In genomic region chr7:139360210-139360947, GRCh38 we compare ENCODE assay signal across 8 cellular contexts. TPM values are rescaled to one million over a fixed set of nuclear protein-coding genes. Genes with fewer than 3 reads are reported as not detected.
DNase-seq lines count a peak whose midpoint lies in the region; ATAC-seq and TF ChIP-seq lines count a peak whose summit lies in the region.

No MANE protein-coding gene starts in this region.

- peaks cover 0 to 25% (median 12%) of the 10 kb centered on the region in 4 donors for H3K4me1 ChIP-seq in right lobe of liver

- peak; percentile 94 to 98 (median 97) for DNase-seq in CD4-positive, alpha-beta T cell
- peak; percentile 93 for DNase-seq in NCI-H774 (lab: John Stamatoyannopoulos, UW)
- peak; percentile 99 for DNase-seq in activated CD4-positive, alpha-beta memory T cell treated with anti-CD3 and anti-CD28 coated beads for 36 hours
- peak; percentile 82 to 97 for DNase-seq in dermis microvascular lymphatic vessel endothelial cell (ENCODE audit: low read depth in 2 of 2)
- peak; percentile 97 to 98 (median 98) for DNase-seq in right lobe of liver
- peak; percentile 98 for DNase-seq in stimulated activated CD4-positive, alpha-beta T cell treated with anti-CD3 and anti-CD28 coated beads, Interleukin-4, amount 100 ng/mL, for 1 hour

- H3K27me3 ChIP-seq in CD4-positive, alpha-beta T cell (ENCODE audit: control insufficient read depth, insufficient read depth, low read length), result no peaks in the 10 kb centered on the region
- no peaks in the 10 kb centered on the region for H3K27me3 ChIP-seq in right lobe of liver

- 1% methylated on average over 16 of the region's 47 CpGs for WGBS in right lobe of liver (ENCODE audit: insufficient coverage, low coverage, low lambda C conversion rate, missing lambda C conversion rate)

- peak overlapping the region; percentile 99 for H3K4me3 Mint-ChIP-seq in CD4-positive, alpha-beta T cell
- H3K4me3 Mint-ChIP-seq in activated CD4-positive, alpha-beta memory T cell treated with anti-CD3 and anti-CD28 coated beads for 36 hours, result peak overlapping the region; percentile 97

- POLR2A ChIA-PET in CD4-positive, alpha-beta T cell (lab: Charles Lee), result interaction anchor here (0.6 to 7.0 kb wide), 21 partner anchors 9 to 1654 kb away, joined by 3 to 166 read pairs (median 7); partner anchors contain the start of genes FMC1, KDM7A, MRPS33 and UBN2
- POLR2A ChIA-PET in activated CD4-positive, alpha-beta memory T cell treated with anti-CD3 and anti-CD28 coated beads for 36 hours (lab: Charles Lee), result interaction anchor here (0.8 to 3.5 kb wide), 11 partner anchors 9 to 1117 kb away, joined by 3 to 29 read pairs (median 5); partner anchors contain the start of gene FMC1

- peaks cover 60% of the 10 kb centered on the region for H3K4me1 Mint-ChIP-seq in CD4-positive, alpha-beta T cell (ENCODE audit: low read depth)
- H3K4me1 Mint-ChIP-seq in activated CD4-positive, alpha-beta memory T cell treated with anti-CD3 and anti-CD28 coated beads for 36 hours (ENCODE audit: low read depth), result peaks cover 47% of the 10 kb centered on the region

- no peaks in the 10 kb centered on the region for H3K27me3 Mint-ChIP-seq in CD4-positive, alpha-beta T cell
- no peaks in the 10 kb centered on the region for H3K27me3 Mint-ChIP-seq in activated CD4-positive, alpha-beta memory T cell treated with anti-CD3 and anti-CD28 coated beads for 36 hours

- peak; percentile 18 for TF ChIP-seq POLR2A in right lobe of liver (IDR thresholded peaks at IDR 0.05)

- peak overlapping the region; percentile 98 for H3K27ac ChIP-seq in CD4-positive, alpha-beta T cell (ENCODE audit: low read depth, low read length)
- peak overlapping the region; percentile 97 to 99 (median 98) for H3K27ac ChIP-seq in right lobe of liver

- peak overlapping the region; percentile 74 to 81 (median 80) for H3K4me3 ChIP-seq in right lobe of liver

- CTCF ChIA-PET in CD4-positive, alpha-beta T cell (lab: Charles Lee), result interaction anchor here (0.6 to 0.9 kb wide), 3 partner anchors 9 to 1336 kb away, joined by 3 to 4 read pairs (median 4); partner anchors contain the start of gene NDUFB2
- CTCF ChIA-PET in activated CD4-positive, alpha-beta memory T cell treated with anti-CD3 and anti-CD28 coated beads for 36 hours (lab: Charles Lee), result interaction anchor here (0.5 to 1.9 kb wide), 4 partner anchors 20 to 965 kb away, joined by 3 to 11 read pairs (median 4); no protein-coding TSS in a partner anchor

- H3K9me3 Mint-ChIP-seq in CD4-positive, alpha-beta T cell, result no peaks in the 10 kb centered on the region
- no peaks in the 10 kb centered on the region for H3K9me3 Mint-ChIP-seq in activated CD4-positive, alpha-beta memory T cell treated with anti-CD3 and anti-CD28 coated beads for 36 hours

- peak; percentile 75 for ATAC-seq in CD4-positive, alpha-beta T cell (ENCODE audit: poor library complexity)
- ATAC-seq in GM19438 (IDR thresholded peaks at IDR 0.05; ENCODE audit: low read depth, unreplicated experiment) (peak; percentile 69), HG03571 (IDR thresholded peaks at IDR 0.05; ENCODE audit: unreplicated experiment) (peak; percentile 68), right lobe of liver (peak; percentile 78 to 90 (median 82))

- peaks cover 42% of the 10 kb centered on the region for H3K36me3 Mint-ChIP-seq in CD4-positive, alpha-beta T cell (ENCODE audit: low read depth)
- H3K36me3 Mint-ChIP-seq in activated CD4-positive, alpha-beta memory T cell treated with anti-CD3 and anti-CD28 coated beads for 36 hours, result peaks cover 36% of the 10 kb centered on the region

- intact Hi-C loops in CD4-positive, alpha-beta T cell (cut with DNase I, micrococcal nuclease), result loop anchor here (1.0 to 10.0 kb wide), 4 partner anchors 20 to 814 kb away; partner anchors contain the start of genes KDM7A (in 1 of the 2) and UBN2 (in 1 of the 2)
- intact Hi-C loops in activated CD4-positive, alpha-beta memory T cell treated with anti-CD3 and anti-CD28 coated beads for 36 hours (cut with micrococcal nuclease), result no loop called here
- intact Hi-C loops in right lobe of liver (cut with DNase I), result no loop called here

- no peak for TF ChIP-seq CTCF in CD4-positive, alpha-beta T cell (IDR thresholded peaks at IDR 0.05)
- no peak for TF ChIP-seq CTCF in right lobe of liver (IDR thresholded peaks at IDR 0.05)

- H3K36me3 ChIP-seq in right lobe of liver, result no peaks in the 10 kb centered on the region

- peak overlapping the region; percentile 98 for H3K27ac Mint-ChIP-seq in CD4-positive, alpha-beta T cell
- H3K27ac Mint-ChIP-seq in activated CD4-positive, alpha-beta memory T cell treated with anti-CD3 and anti-CD28 coated beads for 36 hours, result peak overlapping the region; percentile 99

- no peaks in the 10 kb centered on the region for H3K9me3 ChIP-seq in CD4-positive, alpha-beta T cell (ENCODE audit: control insufficient read depth, low read length)
- H3K9me3 ChIP-seq in right lobe of liver, result no peaks in the 10 kb centered on the region

RNA-seq across cellular contexts. Expression of gene LUC7L2, which starts 0.7 kb away (rescaled TPM):
- 100 to 1,000 TPM; 177 to 194 TPM for total RNA-seq in CD4-positive, alpha-beta T cell
- 100 to 1,000 TPM; 105 to 114 TPM for total RNA-seq in activated CD4-positive, alpha-beta memory T cell treated with anti-CD3 and anti-CD28 coated beads for 36 hours
- total RNA-seq in dermis microvascular lymphatic vessel endothelial cell, result 27.3 and 27.8 TPM in 2 replicates
- total RNA-seq in right lobe of liver, result 10 to 100 TPM; 23.2 to 40.0 (median 36.3) TPM

RNA-seq across cellular contexts. Expression of gene FMC1, which starts 19.2 kb away (rescaled TPM):
- total RNA-seq in CD4-positive, alpha-beta T cell, result 1 to 10 TPM in 1 of 2 experiments, under 1 TPM in 1; 0.89 to 1.2 TPM
- total RNA-seq in activated CD4-positive, alpha-beta memory T cell treated with anti-CD3 and anti-CD28 coated beads for 36 hours, result 1 to 10 TPM; 4.4 to 5.0 TPM
- total RNA-seq in dermis microvascular lymphatic vessel endothelial cell (8.9 and 16.6 TPM in 2 replicates), right lobe of liver (10 to 100 TPM in 2 of 6 experiments, 1 to 10 TPM in 4; 4.4 to 17.7 (median 6.2) TPM)

Comparison
In these comparisons a context has a peak if more than half of its experiments do, and no peak if none do; other contexts are left out.
1. Peak in every context shown above with its lines: DNase-seq, ATAC-seq, H3K4me3 ChIP-seq and H3K27ac ChIP-seq.
2. intact Hi-C loops: an anchor here in CD4-positive, alpha-beta T cell (1.0 to 10.0 kb wide); none called in activated CD4-positive, alpha-beta memory T cell treated with anti-CD3 and anti-CD28 coated beads for 36 hours and right lobe of liver.